In genomic region chr11:129992161-129992944, GRCh38 we compare ENCODE assay signal across 8 cellular contexts. TPM values are rescaled to one million over a fixed set of nuclear protein-coding genes. Genes with fewer than 3 reads are reported as not detected.
DNase-seq lines count a peak whose midpoint lies in the region; ATAC-seq, FAIRE-seq and TF ChIP-seq lines count a peak whose summit lies in the region.

No MANE protein-coding gene starts in this region.

- ATAC-seq in GM19395 (IDR thresholded peaks at IDR 0.05; ENCODE audit: unreplicated experiment) (peak; percentile 81), aorta (ENCODE audit: low FRiP score) (no peak)

- peaks cover 7 to 15% (median 12%) of the 10 kb centered on the region in 4 donors for H3K4me1 Mint-ChIP-seq in CD4-positive, alpha-beta memory T cell

- no peak for FAIRE-seq in bronchial epithelial cell (lab: Jason Lieb, UNC)

- H3K27ac Mint-ChIP-seq in CD4-positive, alpha-beta memory T cell, result peak overlapping the region in 2 of 7 donors; percentile 27 to 52

- peaks cover 0 to 7% of the 10 kb centered on the region in 2 donors for H3K36me3 Mint-ChIP-seq in CD4-positive, alpha-beta memory T cell

- no peaks in the 10 kb centered on the region for H3K9me2 ChIP-seq in SK-N-SH

- H3K9me3 ChIP-seq in CD4-positive, alpha-beta memory T cell (ENCODE audit: control insufficient read depth in 1 of 2, low read length in 2 of 2), result no peaks in the 10 kb centered on the region
- H3K9me3 ChIP-seq in SK-N-SH (no peaks in the 10 kb centered on the region), spleen (no peaks in the 10 kb centered on the region), aorta (ENCODE audit: control insufficient read depth, low read length) (no peaks in the 10 kb centered on the region)

- no peak for TF ChIP-seq POLR2A in spleen (IDR thresholded peaks at IDR 0.05)

- no peak overlapping the region for H3K4me3 ChIP-seq in CD4-positive, alpha-beta memory T cell (ENCODE audit: low read length in 2 of 2)
- H3K4me3 ChIP-seq in SK-N-SH (ENCODE audit: low read depth in 2 of 2, low read length in 1 of 2) (no peak overlapping the region), bronchial epithelial cell (ENCODE audit: low read depth, low read length) (no peak overlapping the region), spleen (no peak overlapping the region), aorta (ENCODE audit: low read length in 2 of 2) (no peak overlapping the region)

- TF ChIP-seq CTCF in LNCAP (IDR thresholded peaks at IDR 0.05) (peak; percentile 49; the same call in 1 of the 2 replicates), SK-N-SH (IDR thresholded peaks at IDR 0.05) (peak; percentile 26; the same call in 1 of the 2 replicates), bronchial epithelial cell (IDR thresholded peaks at IDR 0.05; ENCODE audit: insufficient read depth, low read length, severe bottlenecking) (peak; percentile 52), spleen (IDR thresholded peaks at IDR 0.05 in 8 of 11, conservative IDR thresholded peaks at IDR 0.05 in 3 of 11) (peak in 5 of 11 experiments; percentile 13 to 31 (median 17))

- TF ChIP-seq RAD21 in SK-N-SH (IDR thresholded peaks at IDR 0.05; ENCODE audit: low read length), result peak; percentile 57

- no peak overlapping the region for H3K27ac ChIP-seq in CD4-positive, alpha-beta memory T cell (ENCODE audit: low read depth, low read length)
- H3K27ac ChIP-seq in SK-N-SH (ENCODE audit: low read depth in 2 of 2, low read length in 1 of 2) (peak overlapping the region in 1 of 2 experiments; percentile 74; a peak in 2 of 4 replicates), spleen (no peak overlapping the region), aorta (ENCODE audit: low read depth in 1 of 2, low read length in 2 of 2) (no peak overlapping the region)

- WGBS in SK-N-SH (ENCODE audit: low lambda C conversion rate), result 69% methylated on average over 6 of the region's 6 CpGs
- 38 to 49% (median 41%) methylated on average over 6 of the region's 6 CpGs for WGBS in spleen, 5 donors
- 35 to 43% methylated on average over 6 of the region's 6 CpGs for WGBS in aorta, 2 donors

- H3K27me3 ChIP-seq in CD4-positive, alpha-beta memory T cell (ENCODE audit: insufficient read depth, low read length), result no peaks in the 10 kb centered on the region
- H3K27me3 ChIP-seq in SK-N-SH (ENCODE audit: insufficient read depth), result no peaks in the 10 kb centered on the region
- H3K27me3 ChIP-seq in bronchial epithelial cell (ENCODE audit: control insufficient read depth, insufficient read depth, low read length), result no peaks in the 10 kb centered on the region
- H3K27me3 ChIP-seq in spleen (replicated peaks in 1 of 7), result no peaks in the 10 kb centered on the region
- H3K27me3 ChIP-seq in aorta (ENCODE audit: control insufficient read depth in 1 of 2, insufficient read depth in 2 of 2, low read length in 1 of 2), result no peaks in the 10 kb centered on the region

- H3K4me2 ChIP-seq in SK-N-SH, result no peak overlapping the region

- no peaks in the 10 kb centered on the region for H3K9me3 Mint-ChIP-seq in CD4-positive, alpha-beta memory T cell

- H3K27me3 Mint-ChIP-seq in CD4-positive, alpha-beta memory T cell, result no peaks in the 10 kb centered on the region

- H3K4me1 ChIP-seq in CD4-positive, alpha-beta memory T cell (ENCODE audit: insufficient read depth, low read length), result no peaks in the 10 kb centered on the region
- H3K4me1 ChIP-seq in SK-N-SH (ENCODE audit: control insufficient read depth in 1 of 2, insufficient read depth in 2 of 2, low read depth in 1 of 2, low read length in 1 of 2) (peaks cover 12% of the 10 kb centered on the region in 2 experiments; a peak in 3 of 4 replicates), spleen (peaks cover 0 to 36% (median 9%) of the 10 kb centered on the region in 6 donors), aorta (ENCODE audit: control insufficient read depth in 1 of 2, insufficient read depth in 2 of 2, low read length in 2 of 2) (no peaks in the 10 kb centered on the region)

- CTCF ChIA-PET in CD4-positive, alpha-beta memory T cell (lab: Charles Lee; ENCODE audit: partially characterized antibody), result interaction anchor here (1.0 to 4.4 kb wide), 12 partner anchors 9 to 206 kb away, joined by 3 to 103 read pairs (median 4); no protein-coding TSS in a partner anchor
- CTCF ChIA-PET in SK-N-SH (lab: Yijun Ruan, JAX), result interaction anchor here (0.6 to 4.5 kb wide), 15 partner anchors 9 to 153 kb away, joined by 3 to 30 read pairs (median 3); partner anchors contain the start of gene PRDM10

- H3F3A ChIP-seq in SK-N-SH (replicated peaks; ENCODE audit: insufficient read depth), result peaks cover 3% of the 10 kb centered on the region

- no peaks in the 10 kb centered on the region for H3K36me3 ChIP-seq in CD4-positive, alpha-beta memory T cell (ENCODE audit: insufficient read depth, low read length)
- H3K36me3 ChIP-seq in SK-N-SH (replicated peaks in 1 of 2; ENCODE audit: control insufficient read depth in 1 of 2, insufficient read depth in 2 of 2, low read length in 1 of 2) (peaks cover 0 to 4% of the 10 kb centered on the region in 2 experiments), bronchial epithelial cell (ENCODE audit: control insufficient read depth, insufficient read depth, low read length) (no peaks in the 10 kb centered on the region), spleen (peaks cover 0 to 10% (median 0%) of the 10 kb centered on the region in 6 donors), aorta (ENCODE audit: control insufficient read depth in 1 of 2, insufficient read depth in 2 of 2, low read length in 1 of 2) (no peaks in the 10 kb centered on the region)

- H2AFZ ChIP-seq in SK-N-SH (ENCODE audit: low read depth), result no peak overlapping the region

- peaks cover 4% of the 10 kb centered on the region; the same call in 1 of the 2 replicates for H4K20me1 ChIP-seq in SK-N-SH (ENCODE audit: insufficient read depth)

- TF ChIP-seq EP300 in SK-N-SH (IDR thresholded peaks at IDR 0.05; ENCODE audit: borderline replicate concordance in 1 of 2, low read depth in 1 of 2, low read length in 1 of 2), result no peak

- H3K4me3 Mint-ChIP-seq in CD4-positive, alpha-beta memory T cell, result no peak overlapping the region

- no peak overlapping the region for H3K9ac ChIP-seq in SK-N-SH

- peaks cover 27% of the 10 kb centered on the region for H3K79me2 ChIP-seq in SK-N-SH (ENCODE audit: insufficient read depth)

- POLR2A ChIA-PET in CD4-positive, alpha-beta memory T cell (lab: Charles Lee; ENCODE audit: partially characterized antibody), result interaction anchor here (0.7 to 2.8 kb wide), 6 partner anchors 10 to 173 kb away, joined by 3 to 30 read pairs (median 4); partner anchors contain the start of gene PRDM10
- POLR2A ChIA-PET in SK-N-SH (lab: Yijun Ruan, JAX), result interaction anchor here (1.1 to 1.7 kb wide), 2 partner anchors 10 to 140 kb away, joined by 3 to 10 read pairs; partner anchors contain the start of gene PRDM10

- intact Hi-C loops in CD4-positive, alpha-beta memory T cell (cut with micrococcal nuclease), result loop anchor here (1.0 kb wide), 1 partner anchor 140 kb away; no protein-coding TSS in a partner anchor
- intact Hi-C loops in spleen (cut with DNase I; ENCODE audit: low total_unique reads), result no loop called here
- intact Hi-C loops in aorta (cut with DNase I), result no loop called here

- DNase-seq in CD4-positive, alpha-beta memory T cell, result peak; percentile 20 to 53 (median 27)
- peak; percentile 67 for DNase-seq in SK-N-SH
- DNase-seq in bronchial epithelial cell (ENCODE audit: low read depth), result peak; percentile 69
- DNase-seq in lung microvascular endothelial cell (ENCODE audit: low read depth in 2 of 2), result peak; percentile 49 to 74
- DNase-seq in spleen, result no peak
- DNase-seq in aorta, result no peak

TF ChIP-seq in SK-N-SH, 30 proteins besides CTCF, POLR2A, EP300 and RAD21:
- TF ChIP-seq JUND (IDR thresholded peaks at IDR 0.05) (no peak), RXRA (IDR thresholded peaks at IDR 0.05; ENCODE audit: borderline replicate concordance, low read depth) (no peak), USF2 (IDR thresholded peaks at IDR 0.05; ENCODE audit: borderline replicate concordance, low read depth, low read length) (no peak), SMC3 (IDR thresholded peaks at IDR 0.05; ENCODE audit: low read depth, low read length) (peak; percentile 45; the same call in 1 of the 2 replicates), CHD2 (IDR thresholded peaks at IDR 0.05; ENCODE audit: low read length, partially characterized antibody) (peak; percentile 22), PBX3 (IDR thresholded peaks at IDR 0.05) (no peak), ELF1 (IDR thresholded peaks at IDR 0.05) (no peak), POLR2AphosphoS5 (IDR thresholded peaks at IDR 0.05; ENCODE audit: low read depth, low read length) (no peak)

RNA-seq across cellular contexts. Expression of gene PRDM10, which starts 10.3 kb away (rescaled TPM):
- 10 to 100 TPM; 11.5 to 13.0 TPM for total RNA-seq in CD4-positive, alpha-beta memory T cell
- 1 to 10 TPM; 1.3 to 4.2 TPM for polyA plus RNA-seq in CD4-positive, alpha-beta memory T cell
- polyA plus RNA-seq in SK-N-SH (2012; rRNA removed) (1.9 and 2.7 TPM in 2 replicates), spleen (1 to 10 TPM; 1.6 to 2.7 (median 2.5) TPM), aorta (1 to 10 TPM; 1.5 to 2.4 TPM)
- polyA plus RNA-seq in SK-N-SH (2012; cell fraction: cytosol; rRNA removed), result 1.2 and 1.5 TPM in 2 replicates
- polyA plus RNA-seq in SK-N-SH (2012; cell fraction: nucleus; rRNA removed), result 7.4 and 13.7 TPM in 2 replicates
- total RNA-seq in bronchial epithelial cell (4.4 and 4.7 TPM in 2 replicates), lung microvascular endothelial cell (2.6 and 3.8 TPM in 2 replicates), spleen (10 to 100 TPM in 6 of 7 donors, 1 to 10 TPM in 1; 9.0 to 16.2 (median 12.4) TPM), aorta (10 to 100 TPM in 1 of 2 donors, 1 to 10 TPM in 1; 7.7 to 14.9 TPM)

Comparison
In these comparisons a context has a peak if more than half of its experiments do, and no peak if none do; other contexts are left out.
1. DNase-seq: peak in CD4-positive, alpha-beta memory T cell (5 of 5), SK-N-SH (single experiment), bronchial epithelial cell (single experiment) and lung microvascular endothelial cell (2 of 2); none in spleen (single experiment) and aorta (0 of 2).